In the genomic region with DNA sequence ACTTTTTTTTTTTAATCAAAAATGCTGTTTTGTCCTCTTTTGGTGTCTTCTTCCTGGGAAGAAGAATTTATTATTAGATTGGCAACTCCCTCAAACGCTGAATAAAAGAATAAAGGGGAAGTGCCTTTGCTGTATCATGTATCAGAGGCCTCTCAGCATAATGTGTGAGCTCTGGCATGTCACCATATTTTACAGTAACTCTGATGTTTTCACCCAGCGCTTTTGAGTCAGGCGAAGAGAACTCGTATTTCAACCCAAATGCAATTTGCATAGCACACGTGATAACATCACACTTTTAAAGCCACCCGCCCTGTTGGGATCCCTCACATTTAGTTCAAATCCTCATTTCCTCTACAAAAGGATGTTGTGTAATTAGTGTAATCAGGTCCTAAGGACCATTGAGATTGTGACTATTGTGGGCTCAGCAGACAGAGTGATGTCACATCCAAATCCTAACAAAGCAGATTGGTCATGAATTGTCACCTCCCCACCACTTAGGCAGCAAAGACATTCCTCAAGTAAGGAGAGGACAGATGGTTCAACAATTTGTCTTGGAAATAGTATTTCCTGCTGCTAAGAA, we compare ENCODE assay signal across 29 cellular contexts.
"Had no signal": no experiment of that assay in that cellular context is flagged by ENCODE, and none has a peak within 500 bp of the region (broad histone marks: within the 10 kb centered on the region; RNA-seq: fewer than 3 reads in every experiment).

No MANE protein-coding gene starts in this region.

- H3K4me3 Mint-ChIP-seq: activated CD4-positive, alpha-beta T cell treated with anti-CD3 and anti-CD28 coated beads for 36 hours; activated T-cell treated with anti-CD3 and anti-CD28 coated beads, Interleukin-2, amount 50 U/mL, for 24 hours; naive B cell; nephron progenitor cell; stimulated activated effector memory CD8-positive, alpha-beta T cell treated with anti-CD3 and anti-CD28 coated beads, Interleukin-12 subunit alpha, Interleukin-12 subunit beta, amount 100 ng/mL, for 72 hours; stimulated activated naive CD8-positive, alpha-beta T cell treated with anti-CD3 and anti-CD28 coated beads, Interleukin-15, Interleukin-2, amounts not matched to agents 100 ng/mL and 50 ng/mL, for 24 hours; T-cell; T-helper 2 cell treated with Interferon-gamma antibody and Interleukin-4, amounts not matched to agents 5 μg/mL and 100 μg/mL, for 36 hours had no signal

- H3K27ac Mint-ChIP-seq: activated CD4-positive, alpha-beta T cell treated with anti-CD3 and anti-CD28 coated beads for 36 hours; activated T-cell treated with anti-CD3 and anti-CD28 coated beads, Interleukin-2, amount 50 U/mL, for 24 hours; naive B cell; nephron progenitor cell; stimulated activated effector memory CD8-positive, alpha-beta T cell treated with anti-CD3 and anti-CD28 coated beads, Interleukin-12 subunit alpha, Interleukin-12 subunit beta, amount 100 ng/mL, for 72 hours; stimulated activated naive CD8-positive, alpha-beta T cell treated with anti-CD3 and anti-CD28 coated beads, Interleukin-15, Interleukin-2, amounts not matched to agents 100 ng/mL and 50 ng/mL, for 24 hours; T-cell; T-helper 2 cell treated with Interferon-gamma antibody and Interleukin-4, amounts not matched to agents 5 μg/mL and 100 μg/mL, for 36 hours had no signal

- H3K4me1 Mint-ChIP-seq: activated CD4-positive, alpha-beta T cell treated with anti-CD3 and anti-CD28 coated beads for 36 hours; naive B cell; nephron progenitor cell; stimulated activated effector memory CD8-positive, alpha-beta T cell treated with anti-CD3 and anti-CD28 coated beads, Interleukin-12 subunit alpha, Interleukin-12 subunit beta, amount 100 ng/mL, for 72 hours; T-cell had no signal

- H3K9me3 Mint-ChIP-seq: nephron progenitor cell had no signal

- H3K36me3 ChIP-seq: heart left ventricle, pancreas, prostate gland, sigmoid colon, thyroid gland, upper lobe of left lung, vagina had no signal

- DNase-seq: activated CD4-positive, alpha-beta T cell treated with anti-CD3 and anti-CD28 coated beads for 36 hours; activated CD4-positive, alpha-beta T cell treated with anti-CD3 and anti-CD28 coated beads, Interleukin-2, amount 50 U/mL, for 4 hours; activated CD4-positive, CD25-positive, alpha-beta regulatory T cell; activated CD8-positive, alpha-beta memory T cell treated with anti-CD3 and anti-CD28 coated beads, Interleukin-2, amount 50 U/mL, for 4 hours; activated gamma-delta T cell treated with Interleukin-2 at 50 U/mL for 16 hours; activated naive CD4-positive, alpha-beta T cell treated with anti-CD3 and anti-CD28 coated beads, Interleukin-2, amount 50 U/mL, for 16 hours; activated T-cell treated with anti-CD3 and anti-CD28 coated beads, Interleukin-2, amount 50 U/mL, for 24 hours; amniotic stem cell; caudate nucleus; foreskin keratinocyte; heart left ventricle; left ventricle myocardium superior; naive B cell; nephron progenitor cell; nucleus accumbens; pancreas; retina; sigmoid colon; small intestine; stimulated activated CD4-positive, alpha-beta T cell treated with anti-CD3 and anti-CD28 coated beads, Interleukin-4, amount 100 ng/mL, for 24 hours; T-cell; thyroid gland; upper lobe of left lung had no signal

- ATAC-seq: activated CD4-positive, alpha-beta T cell treated with anti-CD3 and anti-CD28 coated beads for 36 hours; esophagus mucosa; foreskin keratinocyte; heart left ventricle; left ventricle myocardium superior; pancreas; stimulated activated effector memory CD8-positive, alpha-beta T cell treated with anti-CD3 and anti-CD28 coated beads, Interleukin-12 subunit alpha, Interleukin-12 subunit beta, amount 100 ng/mL, for 72 hours; T-cell had no signal

- H3K27ac ChIP-seq: foreskin keratinocyte, heart left ventricle, pancreas, prostate gland, sigmoid colon, thyroid gland, upper lobe of left lung, vagina had no signal

- H3K4me1 ChIP-seq: foreskin keratinocyte, heart left ventricle, pancreas, prostate gland, sigmoid colon, thyroid gland, upper lobe of left lung, vagina had no signal

- H3K9me3 ChIP-seq: heart left ventricle, pancreas, prostate gland, thyroid gland, upper lobe of left lung, vagina had no signal

- H3K27me3 Mint-ChIP-seq: activated CD4-positive, alpha-beta T cell treated with anti-CD3 and anti-CD28 coated beads for 36 hours; activated T-cell treated with anti-CD3 and anti-CD28 coated beads, Interleukin-2, amount 50 U/mL, for 24 hours; stimulated activated naive CD8-positive, alpha-beta T cell treated with anti-CD3 and anti-CD28 coated beads, Interleukin-15, Interleukin-2, amounts not matched to agents 100 ng/mL and 50 ng/mL, for 24 hours; T-cell had no signal

- H3K27me3 ChIP-seq: foreskin keratinocyte, heart left ventricle, pancreas, sigmoid colon, thyroid gland, upper lobe of left lung, vagina had no signal

- H3K36me3 Mint-ChIP-seq: naive B cell; stimulated activated effector memory CD8-positive, alpha-beta T cell treated with anti-CD3 and anti-CD28 coated beads, Interleukin-12 subunit alpha, Interleukin-12 subunit beta, amount 100 ng/mL, for 72 hours; T-cell had no signal

- H3K4me3 ChIP-seq: heart left ventricle, pancreas, prostate gland, sigmoid colon, thyroid gland, upper lobe of left lung, vagina had no signal
